In genomic region chr6:36302227-36302976, GRCh38 we compare ENCODE assay signal across 8 cellular contexts. TPM values are rescaled to one million over a fixed set of nuclear protein-coding genes. Genes with fewer than 3 reads are reported as not detected.
DNase-seq lines count a peak whose midpoint lies in the region; ATAC-seq and TF ChIP-seq lines count a peak whose summit lies in the region.

No MANE protein-coding gene starts in this region.

- no peak overlapping the region for H3K4me3 Mint-ChIP-seq in H9
- H3K4me3 Mint-ChIP-seq in activated naive CD8-positive, alpha-beta T cell treated with anti-CD3 and anti-CD28 coated beads, Interleukin-2, amount 50 U/mL, for 24 hours = no peak overlapping the region

- no peaks in the 10 kb centered on the region for H4K20me1 ChIP-seq in H9 (ENCODE audit: control insufficient read depth, insufficient read depth, insufficient read length)

- peak; percentile 24 for DNase-seq in DMS153 (lab: John Stamatoyannopoulos, UW)
- DNase-seq in H9 = peak; percentile 93
- peak; percentile 80 for DNase-seq in NCI-H1694 treated with DMSO at 0.1 percent for 48 hours (lab: John Stamatoyannopoulos, UW)
- DNase-seq in SW480 (ENCODE audit: low spot score) = peak; percentile 83
- peak; percentile 93 for DNase-seq in activated naive CD8-positive, alpha-beta T cell treated with anti-CD3 and anti-CD28 coated beads, Interleukin-2, amount 50 U/mL, for 24 hours
- peak; percentile 60 to 90 for DNase-seq in heart right ventricle
- peak; percentile 85 for DNase-seq in renal cortical epithelial cell (ENCODE audit: low read depth)

- no peaks in the 10 kb centered on the region for H3K36me3 Mint-ChIP-seq in H9 (ENCODE audit: insufficient read depth in 1 of 3, low read depth in 3 of 3)
- H3K36me3 Mint-ChIP-seq in activated naive CD8-positive, alpha-beta T cell treated with anti-CD3 and anti-CD28 coated beads, Interleukin-2, amount 50 U/mL, for 24 hours (ENCODE audit: low read depth) = no peaks in the 10 kb centered on the region

- H3K4me1 ChIP-seq in H9 (ENCODE audit: insufficient read depth, low read length) = no peaks in the 10 kb centered on the region
- H3K4me1 ChIP-seq in heart right ventricle = peaks cover 0 to 3% (median 0%) of the 10 kb centered on the region in 9 donors

- H2AFZ ChIP-seq in H9 (ENCODE audit: low read length) = no peak overlapping the region

- H2BK15ac ChIP-seq in H9 (ENCODE audit: low read depth, low read length) = peak overlapping the region; percentile 75; the same call in 1 of the 2 replicates

- H2BK5ac ChIP-seq in H9 (ENCODE audit: insufficient read length, low read length) = no peak overlapping the region

- peaks cover 16 to 17% of the 10 kb centered on the region in 2 experiments for H3K4me1 Mint-ChIP-seq in H9
- no peaks in the 10 kb centered on the region for H3K4me1 Mint-ChIP-seq in activated naive CD8-positive, alpha-beta T cell treated with anti-CD3 and anti-CD28 coated beads, Interleukin-2, amount 50 U/mL, for 24 hours

- no peak overlapping the region for H3T11ph ChIP-seq in H9 (ENCODE audit: low read length)

- no peak overlapping the region for H2AK5ac ChIP-seq in H9 (ENCODE audit: insufficient read length, low read length)

- no peak overlapping the region for H2BK120ac ChIP-seq in H9 (ENCODE audit: low read depth, low read length, poor library complexity, severe bottlenecking)

- no peak overlapping the region; the same call in 1 of the 2 replicates for H3K14ac ChIP-seq in H9 (ENCODE audit: insufficient read depth, low read length)

- H3K4me2 ChIP-seq in H9 (ENCODE audit: insufficient read depth, insufficient read length, low read length) = no peak overlapping the region

- no CpG with 5 or more reads among the region's 13 CpGs for whole genome bisulfite sequencing in H9 (ENCODE audit: extremely low coverage, insufficient read length, low lambda C conversion rate)
- 29 to 30% methylated on average over 13 of the region's 13 CpGs for WGBS in heart right ventricle, 2 donors

- H3K23ac ChIP-seq in H9 (ENCODE audit: insufficient read length, low read depth, low read length) = no peak overlapping the region

- H3K4ac ChIP-seq in H9 (ENCODE audit: low read depth, low read length) = no peak overlapping the region

- no peak overlapping the region for H4K91ac ChIP-seq in H9 (ENCODE audit: insufficient read length, low read depth, low read length)

- H3K4me3 ChIP-seq in heart right ventricle = no peak overlapping the region

- no peak overlapping the region for H2BK20ac ChIP-seq in H9 (ENCODE audit: low read depth, low read length, poor library complexity, severe bottlenecking)

- no peak overlapping the region for H4K5ac ChIP-seq in H9 (ENCODE audit: insufficient read length, low read depth, low read length)

- H3K79me1 ChIP-seq in H9 (ENCODE audit: insufficient read depth, low read depth, low read length, poor library complexity, severe bottlenecking) = no peaks in the 10 kb centered on the region

- H2BK12ac ChIP-seq in H9 (ENCODE audit: insufficient read length, low read depth, low read length) = no peak overlapping the region

- peak; percentile 98 for TF ChIP-seq CTCF in H9 (conservative IDR thresholded peaks at IDR 0.05)
- TF ChIP-seq CTCF in heart right ventricle (IDR thresholded peaks at IDR 0.05) = peak; percentile 71 to 93 (median 89)

- peaks cover 4% of the 10 kb centered on the region for H3K23me2 ChIP-seq in H9 (ENCODE audit: insufficient read length, low read depth, low read length, poor library complexity, severe bottlenecking)

- intact Hi-C loops in heart right ventricle (cut with DNase I) = loop anchor here in 8 of 10 donors (1.0 to 2.0 kb wide), 3 partner anchors 56 to 58 kb away; no protein-coding TSS in a partner anchor

- H3K27ac ChIP-seq in H9 (ENCODE audit: insufficient read length, low read depth, low read length) (no peak overlapping the region), heart right ventricle (no peak overlapping the region)

- H3K27me3 ChIP-seq in H9 (ENCODE audit: insufficient read depth, low read length) (no peaks in the 10 kb centered on the region), heart right ventricle (peaks cover 0 to 38% (median 8%) of the 10 kb centered on the region in 7 donors)

- H4K8ac ChIP-seq in H9 (replicated peaks; ENCODE audit: insufficient read length, low read depth, low read length) = no peak overlapping the region

- no peak overlapping the region for H3K9ac ChIP-seq in H9 (ENCODE audit: extremely low read depth, insufficient read length, low read length)

- H3K36me3 ChIP-seq in heart right ventricle = no peaks in the 10 kb centered on the region

- no peak overlapping the region for H3K56ac ChIP-seq in H9 (ENCODE audit: insufficient read length, low read depth, low read length)

- H3K79me2 ChIP-seq in H9 (ENCODE audit: insufficient read depth, low read length) = no peaks in the 10 kb centered on the region

- peaks cover 3% of the 10 kb centered on the region for H3K27me3 Mint-ChIP-seq in H9 (ENCODE audit: low read depth)
- peaks cover 8% of the 10 kb centered on the region for H3K27me3 Mint-ChIP-seq in activated naive CD8-positive, alpha-beta T cell treated with anti-CD3 and anti-CD28 coated beads, Interleukin-2, amount 50 U/mL, for 24 hours

- no peaks in the 10 kb centered on the region for H3K9me3 Mint-ChIP-seq in H9
- no peaks in the 10 kb centered on the region for H3K9me3 Mint-ChIP-seq in activated naive CD8-positive, alpha-beta T cell treated with anti-CD3 and anti-CD28 coated beads, Interleukin-2, amount 50 U/mL, for 24 hours

- peak; percentile 92 for ATAC-seq in activated naive CD8-positive, alpha-beta T cell treated with anti-CD3 and anti-CD28 coated beads, Interleukin-2, amount 50 U/mL, for 24 hours
- ATAC-seq in heart right ventricle (peak; percentile 71 to 88 (median 86)), HG02840 (IDR thresholded peaks at IDR 0.05; ENCODE audit: low FRiP score, unreplicated experiment) (no peak)

- no peak overlapping the region for H3K27ac Mint-ChIP-seq in H9
- H3K27ac Mint-ChIP-seq in activated naive CD8-positive, alpha-beta T cell treated with anti-CD3 and anti-CD28 coated beads, Interleukin-2, amount 50 U/mL, for 24 hours = no peak overlapping the region

- H3K18ac ChIP-seq in H9 (ENCODE audit: insufficient read length, low read depth, low read length) = no peak overlapping the region

- no peaks in the 10 kb centered on the region for H3K9me3 ChIP-seq in H9 (ENCODE audit: control insufficient read depth, low read depth, low read length)
- no peaks in the 10 kb centered on the region for H3K9me3 ChIP-seq in heart right ventricle

RNA-seq across cellular contexts. Expression of gene PNPLA1, which starts 32.5 kb away (rescaled TPM):
- total RNA-seq in H9 (2021) (0.09 TPM in 1 of 2 replicates, not detected in the other), heart right ventricle (under 1 TPM in 2 of 10 donors, not detected in 8; 0.21 to 0.28 TPM), renal cortical epithelial cell (not detected in 2 replicates)
- polyA plus RNA-seq in heart right ventricle = not detected

RNA-seq across cellular contexts. Expression of gene BNIP5, which starts 34.3 kb away (rescaled TPM):
- total RNA-seq in H9 (2021) (not detected in 2 replicates), heart right ventricle (not detected), renal cortical epithelial cell (0.35 TPM in 1 of 2 replicates, not detected in the other)
- not detected for polyA plus RNA-seq in heart right ventricle

Comparison
In these comparisons a context has a peak if more than half of its experiments do, and no peak if none do; other contexts are left out.
1. DNase-seq: peak in every context shown above with its lines; median percentile 93 in H9; 93 in activated naive CD8-positive, alpha-beta T cell treated with anti-CD3 and anti-CD28 coated beads, Interleukin-2, amount 50 U/mL, for 24 hours; 85 in renal cortical epithelial cell; 83 in SW480; 80 in NCI-H1694 treated with DMSO at 0.1 percent for 48 hours; 75 in heart right ventricle; 24 in DMS153.